29 cellular contexts compared by ENCODE assay signal in the genomic region with DNA sequence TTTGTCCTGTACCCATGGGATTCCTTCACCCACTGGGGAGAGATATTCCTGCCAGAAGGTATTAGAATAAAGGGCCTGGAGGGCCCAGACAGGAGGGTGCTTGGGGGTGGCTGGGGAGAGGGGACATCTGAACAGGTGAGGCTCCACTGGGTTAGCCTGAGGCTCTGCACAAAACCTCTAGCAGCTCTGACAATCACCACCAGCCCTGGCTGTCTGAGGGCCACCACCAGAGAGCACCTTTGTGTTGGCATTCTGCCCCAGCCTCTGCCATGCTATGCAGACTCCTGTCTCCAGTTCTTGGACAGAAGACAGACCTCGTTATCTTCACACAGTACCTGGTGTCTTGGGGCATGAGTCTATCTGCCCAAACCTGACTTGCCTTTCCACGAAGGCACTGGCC.
"Had no signal": no experiment of that assay in that cellular context is flagged by ENCODE, and none has a peak within 500 bp of the region (broad histone marks: within the 10 kb centered on the region; RNA-seq: fewer than 3 reads in every experiment).

No MANE protein-coding gene starts in this region.

- H3K27me3 ChIP-seq: ascending aorta, breast epithelium, cardiac muscle cell, colonic mucosa, gastrocnemius medialis, heart left ventricle had no signal

- H3K27ac Mint-ChIP-seq: activated CD4-positive, alpha-beta memory T cell treated with anti-CD3 and anti-CD28 coated beads for 36 hours; activated CD4-positive, alpha-beta T cell treated with anti-CD3 and anti-CD28 coated beads for 36 hours; activated CD4-positive, alpha-beta T cell treated with anti-CD3 and anti-CD28 coated beads, Interleukin-2, amount 10 ng/mL, durations not matched to agents 24 days and 14 days; activated CD8-positive, alpha-beta memory T cell treated with anti-CD3 and anti-CD28 coated beads, Interleukin-2, amount 10 ng/mL, durations not matched to agents 7 days and 5 days; activated CD8-positive, alpha-beta T cell treated with anti-CD3 and anti-CD28 coated beads, Interleukin-2, amount 10 ng/mL, durations not matched to agents 7 days and 5 days; activated naive CD4-positive, alpha-beta T cell treated with anti-CD3 and anti-CD28 coated beads, Interleukin-2, amount 10 ng/mL, durations not matched to agents 7 days and 5 days; activated naive CD4-positive, alpha-beta T cell treated with anti-CD3 and anti-CD28 coated beads, Interleukin-2, amount 50 U/mL, for 72 hours; activated naive CD8-positive, alpha-beta T cell treated with anti-CD3 and anti-CD28 coated beads, Interleukin-2, amount 10 ng/mL, durations not matched to agents 7 days and 5 days; activated T-cell treated with anti-CD3 and anti-CD28 coated beads, Interleukin-2, amount 50 U/mL, for 72 hours; brain had no signal

- H3K36me3 Mint-ChIP-seq: activated CD4-positive, alpha-beta memory T cell treated with anti-CD3 and anti-CD28 coated beads for 36 hours; activated CD8-positive, alpha-beta memory T cell treated with anti-CD3 and anti-CD28 coated beads, Interleukin-2, amount 10 ng/mL, durations not matched to agents 7 days and 5 days; activated naive CD4-positive, alpha-beta T cell treated with anti-CD3 and anti-CD28 coated beads, Interleukin-2, amount 10 ng/mL, durations not matched to agents 7 days and 5 days; activated naive CD4-positive, alpha-beta T cell treated with anti-CD3 and anti-CD28 coated beads, Interleukin-2, amount 50 U/mL, for 72 hours; activated naive CD8-positive, alpha-beta T cell treated with anti-CD3 and anti-CD28 coated beads, Interleukin-2, amount 10 ng/mL, durations not matched to agents 7 days and 5 days had no signal

- H3K36me3 ChIP-seq: breast epithelium, cardiac muscle cell, colonic mucosa, gastrocnemius medialis had no signal

- H3K27me3 Mint-ChIP-seq: activated CD4-positive, alpha-beta memory T cell treated with anti-CD3 and anti-CD28 coated beads for 36 hours; brain had no signal

- H3K9me3 Mint-ChIP-seq: activated CD4-positive, alpha-beta memory T cell treated with anti-CD3 and anti-CD28 coated beads for 36 hours; activated CD4-positive, alpha-beta T cell treated with anti-CD3 and anti-CD28 coated beads, Interleukin-2, amount 10 ng/mL, durations not matched to agents 24 days and 14 days; activated naive CD4-positive, alpha-beta T cell treated with anti-CD3 and anti-CD28 coated beads, Interleukin-2, amount 10 ng/mL, durations not matched to agents 7 days and 5 days; activated naive CD4-positive, alpha-beta T cell treated with anti-CD3 and anti-CD28 coated beads, Interleukin-2, amount 50 U/mL, for 72 hours; activated T-cell treated with anti-CD3 and anti-CD28 coated beads, Interleukin-2, amount 50 U/mL, for 72 hours had no signal

- ATAC-seq: activated CD4-positive, alpha-beta T cell treated with anti-CD3 and anti-CD28 coated beads for 36 hours; activated CD8-positive, alpha-beta memory T cell treated with anti-CD3 and anti-CD28 coated beads, Interleukin-2, amount 10 ng/mL, durations not matched to agents 7 days and 5 days; activated CD8-positive, alpha-beta T cell treated with anti-CD3 and anti-CD28 coated beads, Interleukin-2, amount 10 ng/mL, durations not matched to agents 7 days and 5 days; activated naive CD4-positive, alpha-beta T cell treated with anti-CD3 and anti-CD28 coated beads, Interleukin-2, amount 50 U/mL, for 72 hours; activated T-cell treated with anti-CD3 and anti-CD28 coated beads, Interleukin-2, amount 50 U/mL, for 72 hours; gastrocnemius medialis; heart left ventricle had no signal

- H3K27ac ChIP-seq: ascending aorta, breast epithelium, cardiac muscle cell, colonic mucosa, epithelial cell of prostate, gastrocnemius medialis, heart left ventricle had no signal

- H3K4me3 Mint-ChIP-seq: activated CD4-positive, alpha-beta memory T cell treated with anti-CD3 and anti-CD28 coated beads for 36 hours; activated CD4-positive, alpha-beta T cell treated with anti-CD3 and anti-CD28 coated beads for 36 hours; activated CD4-positive, alpha-beta T cell treated with anti-CD3 and anti-CD28 coated beads, Interleukin-2, amount 10 ng/mL, durations not matched to agents 24 days and 14 days; activated CD8-positive, alpha-beta memory T cell treated with anti-CD3 and anti-CD28 coated beads, Interleukin-2, amount 10 ng/mL, durations not matched to agents 7 days and 5 days; activated CD8-positive, alpha-beta T cell treated with anti-CD3 and anti-CD28 coated beads, Interleukin-2, amount 10 ng/mL, durations not matched to agents 7 days and 5 days; activated naive CD4-positive, alpha-beta T cell treated with anti-CD3 and anti-CD28 coated beads, Interleukin-2, amount 10 ng/mL, durations not matched to agents 7 days and 5 days; activated naive CD8-positive, alpha-beta T cell treated with anti-CD3 and anti-CD28 coated beads, Interleukin-2, amount 10 ng/mL, durations not matched to agents 7 days and 5 days; activated T-cell treated with anti-CD3 and anti-CD28 coated beads, Interleukin-2, amount 50 U/mL, for 72 hours; brain had no signal

- H3K9me3 ChIP-seq: ascending aorta, breast epithelium, colonic mucosa, gastrocnemius medialis, heart left ventricle had no signal

- H3K4me3 ChIP-seq: ascending aorta, breast epithelium, cardiac muscle cell, colonic mucosa, gastrocnemius medialis, heart left ventricle had no signal

- DNase-seq: activated CD4-positive, alpha-beta memory T cell treated with anti-CD3 and anti-CD28 coated beads for 36 hours; activated CD4-positive, alpha-beta T cell treated with anti-CD3 and anti-CD28 coated beads for 36 hours; activated CD4-positive, alpha-beta T cell treated with anti-CD3 and anti-CD28 coated beads, Interleukin-2, amount 10 ng/mL, durations not matched to agents 24 days and 14 days; activated CD4-positive, CD25-positive, alpha-beta regulatory T cell; activated CD4-positive, CD25-positive, alpha-beta regulatory T cell treated with anti-CD3 and anti-CD28 coated beads, Interleukin-2, amount 50 U/mL, for 72 hours; activated CD8-positive, alpha-beta memory T cell treated with anti-CD3 and anti-CD28 coated beads, Interleukin-2, amount 10 ng/mL, durations not matched to agents 7 days and 5 days; activated CD8-positive, alpha-beta memory T cell treated with anti-CD3 and anti-CD28 coated beads, Interleukin-2, amount 50 U/mL, for 4 hours; activated CD8-positive, alpha-beta T cell treated with anti-CD3 and anti-CD28 coated beads, Interleukin-2, amount 10 ng/mL, durations not matched to agents 7 days and 5 days; activated gamma-delta T cell; activated naive CD4-positive, alpha-beta T cell; activated naive CD4-positive, alpha-beta T cell treated with anti-CD3 and anti-CD28 coated beads, Interleukin-2, amount 10 ng/mL, durations not matched to agents 7 days and 5 days; activated naive CD8-positive, alpha-beta T cell treated with anti-CD3 and anti-CD28 coated beads, Interleukin-2, amount 10 ng/mL, durations not matched to agents 7 days and 5 days; activated T-cell treated with anti-CD3 and anti-CD28 coated beads, Interleukin-2, amount 50 U/mL, for 1 hour; activated T-cell treated with anti-CD3 and anti-CD28 coated beads, Interleukin-2, amount 50 U/mL, for 72 hours; central memory CD4-positive, alpha-beta T cell; cerebellar nuclear complex; colonic mucosa; effector CD8-positive, alpha-beta T cell; foreskin fibroblast; gastrocnemius medialis; glutamatergic neuron; T-helper 2 cell had no signal

- H3K4me1 ChIP-seq: ascending aorta, breast epithelium, colonic mucosa, gastrocnemius medialis, heart left ventricle had no signal

- H3K4me1 Mint-ChIP-seq: activated CD8-positive, alpha-beta memory T cell treated with anti-CD3 and anti-CD28 coated beads, Interleukin-2, amount 10 ng/mL, durations not matched to agents 7 days and 5 days; activated naive CD4-positive, alpha-beta T cell treated with anti-CD3 and anti-CD28 coated beads, Interleukin-2, amount 10 ng/mL, durations not matched to agents 7 days and 5 days; activated naive CD8-positive, alpha-beta T cell treated with anti-CD3 and anti-CD28 coated beads, Interleukin-2, amount 10 ng/mL, durations not matched to agents 7 days and 5 days had no signal
